ENCODE assay signal across 26 cellular contexts in the genomic region with DNA sequence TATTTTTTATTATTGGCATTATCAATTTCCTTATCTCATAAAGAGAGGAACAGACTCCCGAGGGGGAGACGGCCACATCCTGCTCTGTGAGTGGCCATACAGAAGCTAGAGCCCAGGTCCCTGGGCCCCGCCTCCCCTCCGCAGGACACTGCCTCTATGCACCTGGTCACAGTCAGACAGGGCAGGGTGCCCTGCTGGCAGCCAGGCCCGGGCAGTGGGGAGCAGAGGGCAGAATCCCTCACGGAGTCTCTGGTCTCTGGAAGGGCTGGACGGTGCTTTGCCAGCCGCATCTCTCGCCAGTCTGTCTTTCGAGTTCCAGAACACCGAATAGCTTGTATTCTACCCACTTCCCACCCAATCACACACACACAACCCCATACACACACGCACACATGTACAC. TPM values are rescaled to one million over a fixed set of nuclear protein-coding genes. Genes with fewer than 3 reads are reported as not detected.
DNase-seq lines count a peak whose midpoint lies in the region; ATAC-seq and TF ChIP-seq lines count a peak whose summit lies in the region.
"Had no signal": no experiment of that assay in that cellular context is flagged by ENCODE, and none has a peak within 500 bp of the region (broad histone marks: within the 10 kb centered on the region; RNA-seq: fewer than 3 reads in every experiment).

No MANE protein-coding gene starts in this region.

- peak; percentile 30 for DNase-seq in activated CD8-positive, alpha-beta memory T cell treated with anti-CD3 and anti-CD28 coated beads, Interleukin-2, amount 10 ng/mL, durations not matched to agents 7 days and 5 days
- DNase-seq in dorsolateral prefrontal cortex, result no peak
- DNase-seq in psoas muscle, result no peak
- peak; percentile 14 for DNase-seq in ureter (ENCODE audit: low spot score)
- DNase-seq in cortex of kidney (lab: John Stamatoyannopoulos, UW), result no peak
- no peak for DNase-seq in GDM1 (lab: John Stamatoyannopoulos, UW)
- DNase-seq in inferior parietal cortex (ENCODE audit: extremely low spot score), result no peak
- DNase-seq: activated CD4-positive, alpha-beta T cell treated with anti-CD3 and anti-CD28 coated beads, Interleukin-2, amount 10 ng/mL, durations not matched to agents 24 days and 14 days; activated naive CD8-positive, alpha-beta T cell treated with anti-CD3 and anti-CD28 coated beads for 36 hours; CD4-positive, alpha-beta T cell; HCEC 1CT; left ventricle myocardium inferior; natural killer cell; NCI-H1048; NCI-H1930; NCI-H774; RPMI8226; stimulated activated CD4-positive, alpha-beta T cell treated with anti-CD3 and anti-CD28 coated beads, Interleukin-15, amount 100 ng/mL, for 24 hours; T-helper 17 cell had no signal

- H3K27me3 ChIP-seq in dorsolateral prefrontal cortex (no peaks in the 10 kb centered on the region), psoas muscle (ENCODE audit: insufficient read depth in 3 of 3, low read length in 2 of 3) (no peaks in the 10 kb centered on the region)
- H3K27me3 ChIP-seq: esophagus muscularis mucosa, hepatocyte had no signal

- peaks cover 0 to 5% of the 10 kb centered on the region in 2 donors for H3K36me3 ChIP-seq in psoas muscle (ENCODE audit: insufficient read depth in 1 of 2, low read depth in 1 of 2)
- H3K36me3 ChIP-seq: left ventricle myocardium inferior had no signal

- H3K27me3 Mint-ChIP-seq in activated CD8-positive, alpha-beta memory T cell treated with anti-CD3 and anti-CD28 coated beads, Interleukin-2, amount 10 ng/mL, durations not matched to agents 7 days and 5 days, result no peaks in the 10 kb centered on the region
- H3K27me3 Mint-ChIP-seq: activated CD4-positive, alpha-beta T cell treated with anti-CD3 and anti-CD28 coated beads, Interleukin-2, amount 10 ng/mL, durations not matched to agents 24 days and 14 days; activated naive CD8-positive, alpha-beta T cell treated with anti-CD3 and anti-CD28 coated beads for 36 hours; CD4-positive, alpha-beta T cell; T-helper 17 cell had no signal

- H3K27ac ChIP-seq in dorsolateral prefrontal cortex (peak overlapping the region in 51 of 59 donors; percentile 36 to 100 (median 96)), psoas muscle (peak overlapping the region; percentile 23)
- H3K27ac ChIP-seq: hepatocyte, HL-60, left ventricle myocardium inferior, parathyroid adenoma had no signal

- ATAC-seq in activated CD8-positive, alpha-beta memory T cell treated with anti-CD3 and anti-CD28 coated beads, Interleukin-2, amount 10 ng/mL, durations not matched to agents 7 days and 5 days, result no peak
- no peak for ATAC-seq in psoas muscle
- ATAC-seq: natural killer cell, sciatic nerve, T-helper 17 cell had no signal

- CTCF ChIA-PET in activated CD8-positive, alpha-beta memory T cell treated with anti-CD3 and anti-CD28 coated beads, Interleukin-2, amount 10 ng/mL, durations not matched to agents 7 days and 5 days (lab: Charles Lee), result interaction anchor here (1.0 kb wide), 1 partner anchor 139 kb away, joined by 3 read pairs; no protein-coding TSS in a partner anchor

- H3K9me3 ChIP-seq in psoas muscle, result no peaks in the 10 kb centered on the region
- H3K9me3 ChIP-seq: esophagus muscularis mucosa, left ventricle myocardium inferior had no signal

- H3K4me1 Mint-ChIP-seq in activated CD8-positive, alpha-beta memory T cell treated with anti-CD3 and anti-CD28 coated beads, Interleukin-2, amount 10 ng/mL, durations not matched to agents 7 days and 5 days, result peaks cover under 1% of the 10 kb centered on the region

- intact Hi-C loops in dorsolateral prefrontal cortex (cut with DNase I), result loop anchor here (5.0 to 10.0 kb wide), 4 partner anchors 100 to 298 kb away; no protein-coding TSS in a partner anchor
- intact Hi-C loops in psoas muscle (cut with DNase I), result loop anchor here (5.0 kb wide), 1 partner anchor 283 kb away; no protein-coding TSS in a partner anchor

- H3K4me3 Mint-ChIP-seq in activated CD8-positive, alpha-beta memory T cell treated with anti-CD3 and anti-CD28 coated beads, Interleukin-2, amount 10 ng/mL, durations not matched to agents 7 days and 5 days, result no peak overlapping the region
- H3K4me3 Mint-ChIP-seq: activated CD4-positive, alpha-beta T cell treated with anti-CD3 and anti-CD28 coated beads, Interleukin-2, amount 10 ng/mL, durations not matched to agents 24 days and 14 days; activated naive CD8-positive, alpha-beta T cell treated with anti-CD3 and anti-CD28 coated beads for 36 hours; CD4-positive, alpha-beta T cell; natural killer cell; T-helper 17 cell had no signal

- peaks cover 47% of the 10 kb centered on the region for H3K4me1 ChIP-seq in psoas muscle

- WGBS in psoas muscle, 3 donors, result 78 to 85% (median 82%) methylated on average over 12 of the region's 12 CpGs

- peak overlapping the region in 14 of 59 donors; percentile 13 to 67 (median 54) for H3K4me3 ChIP-seq in dorsolateral prefrontal cortex
- no peak overlapping the region for H3K4me3 ChIP-seq in psoas muscle
- H3K4me3 ChIP-seq: esophagus muscularis mucosa, hepatocyte had no signal

- H3K36me3 Mint-ChIP-seq in activated CD8-positive, alpha-beta memory T cell treated with anti-CD3 and anti-CD28 coated beads, Interleukin-2, amount 10 ng/mL, durations not matched to agents 7 days and 5 days, result no peaks in the 10 kb centered on the region
- H3K36me3 Mint-ChIP-seq: activated naive CD8-positive, alpha-beta T cell treated with anti-CD3 and anti-CD28 coated beads for 36 hours; natural killer cell had no signal

- TF ChIP-seq CTCF in dorsolateral prefrontal cortex (IDR thresholded peaks at IDR 0.05 in 54 of 56, conservative IDR thresholded peaks at IDR 0.05 in 2 of 56; ENCODE audit: low read depth in 1 of 56, partially characterized antibody in 56 of 56) (no peak), psoas muscle (IDR thresholded peaks at IDR 0.05) (no peak)

- H3K9me3 Mint-ChIP-seq in activated CD8-positive, alpha-beta memory T cell treated with anti-CD3 and anti-CD28 coated beads, Interleukin-2, amount 10 ng/mL, durations not matched to agents 7 days and 5 days (ENCODE audit: low read depth), result no peaks in the 10 kb centered on the region
- H3K9me3 Mint-ChIP-seq: activated CD4-positive, alpha-beta T cell treated with anti-CD3 and anti-CD28 coated beads, Interleukin-2, amount 10 ng/mL, durations not matched to agents 24 days and 14 days; activated naive CD8-positive, alpha-beta T cell treated with anti-CD3 and anti-CD28 coated beads for 36 hours; CD4-positive, alpha-beta T cell; natural killer cell had no signal

- no peak overlapping the region for H3K27ac Mint-ChIP-seq in activated CD8-positive, alpha-beta memory T cell treated with anti-CD3 and anti-CD28 coated beads, Interleukin-2, amount 10 ng/mL, durations not matched to agents 7 days and 5 days
- H3K27ac Mint-ChIP-seq: activated CD4-positive, alpha-beta T cell treated with anti-CD3 and anti-CD28 coated beads, Interleukin-2, amount 10 ng/mL, durations not matched to agents 24 days and 14 days; activated naive CD8-positive, alpha-beta T cell treated with anti-CD3 and anti-CD28 coated beads for 36 hours; CD4-positive, alpha-beta T cell; natural killer cell had no signal

RNA-seq across cellular contexts. Expression of a gene that starts 16.4 kb away (rescaled TPM):
- 1 to 10 TPM; 5.9 to 8.2 TPM for total RNA-seq in activated CD8-positive, alpha-beta memory T cell treated with anti-CD3 and anti-CD28 coated beads, Interleukin-2, amount 10 ng/mL, durations not matched to agents 7 days and 5 days
- total RNA-seq in dorsolateral prefrontal cortex, result 1 to 10 TPM in 103 of 120 experiments, under 1 TPM in 17; 0.33 to 5.7 (median 2.1) TPM
- 1 to 10 TPM in 1 of 4 donors, under 1 TPM in 3; 0.91 to 1.8 (median 0.94) TPM for total RNA-seq in psoas muscle
- polyA plus RNA-seq in psoas muscle, result 1 to 10 TPM in 1 of 3 donors, under 1 TPM in 2; 0.74 to 1.1 (median 0.90) TPM
- 3.4 TPM for total RNA-seq in ureter
- total RNA-seq: frontal cortex, LHCN-M2 had no signal

Comparison
In these comparisons a context has a peak if more than half of its experiments do, and no peak if none do; other contexts are left out.
1. DNase-seq: peak in activated CD8-positive, alpha-beta memory T cell treated with anti-CD3 and anti-CD28 coated beads, Interleukin-2, amount 10 ng/mL, durations not matched to agents 7 days and 5 days (single experiment) and ureter (single experiment); none in dorsolateral prefrontal cortex (0 of 10), psoas muscle (0 of 2), cortex of kidney (single experiment), GDM1 (single experiment) and inferior parietal cortex (single experiment).